In the genomic region with DNA sequence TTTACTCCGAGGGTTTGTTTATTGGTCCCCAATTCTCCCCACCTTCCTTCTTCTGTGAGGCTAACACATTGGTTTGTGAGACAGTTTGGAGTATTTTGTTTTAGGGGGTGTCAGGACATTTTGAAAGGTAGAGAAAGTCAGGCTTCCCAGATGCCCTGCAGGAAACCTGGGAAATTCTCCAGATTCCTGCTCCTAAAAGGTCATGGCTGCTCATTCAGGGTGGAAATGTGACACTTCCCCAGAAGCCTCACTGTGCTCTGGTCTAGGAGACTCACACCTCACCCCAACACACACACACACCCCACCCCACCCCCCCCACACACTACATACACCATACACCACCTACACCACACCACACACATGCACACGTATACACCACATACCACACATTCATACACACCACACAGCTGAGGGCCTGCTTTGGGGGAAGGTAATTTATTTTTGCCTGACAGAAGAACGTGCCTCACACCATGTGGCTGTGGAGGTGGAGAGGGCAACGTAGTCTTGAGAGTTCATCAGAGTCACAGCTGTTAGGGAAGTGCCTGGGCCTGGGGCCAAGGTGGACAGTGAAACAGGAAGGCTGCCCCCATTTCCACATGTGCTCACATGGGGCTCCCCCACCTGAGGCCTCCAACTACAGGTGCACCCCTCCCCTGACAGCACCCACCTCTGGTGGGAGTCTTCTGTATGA, we compare ENCODE assay signal across 8 cellular contexts. TPM values are rescaled to one million over a fixed set of nuclear protein-coding genes. Genes with fewer than 3 reads are reported as not detected.
DNase-seq lines count a peak whose midpoint lies in the region; ATAC-seq and TF ChIP-seq lines count a peak whose summit lies in the region.

No MANE protein-coding gene starts in this region.

- H3K36me3 ChIP-seq in MG63: no peaks in the 10 kb centered on the region
- H3K36me3 ChIP-seq in brain microvascular endothelial cell (replicated peaks): no peaks in the 10 kb centered on the region

- TF ChIP-seq CTCF in brain microvascular endothelial cell (IDR thresholded peaks at IDR 0.05; ENCODE audit: low read depth, low read length, missing control alignments): no peak

- H3K4me3 ChIP-seq in MG63 (no peak overlapping the region), brain microvascular endothelial cell (ENCODE audit: low read depth, low read length) (no peak overlapping the region)

- H3K9me3 ChIP-seq in MG63: no peaks in the 10 kb centered on the region

- no peak overlapping the region for H3K27ac ChIP-seq in brain microvascular endothelial cell

- ATAC-seq in GM18858 (IDR thresholded peaks at IDR 0.05; ENCODE audit: unreplicated experiment) (peak; percentile 57), HG02981 (IDR thresholded peaks at IDR 0.05; ENCODE audit: unreplicated experiment) (peak; percentile 52)

- DNase-seq in SKM-1 (lab: John Stamatoyannopoulos, UW; ENCODE audit: unreplicated experiment) (peak; percentile 31), islet precursor cell (peak; percentile 68), MG63 (no peak), NCI-H187 treated with DMSO at 0.1 percent for 48 hours (lab: John Stamatoyannopoulos, UW) (no peak), AG20443 (ENCODE audit: low spot score) (no peak), brain microvascular endothelial cell (no peak)

- no peaks in the 10 kb centered on the region for H3K27me3 ChIP-seq in MG63
- no peaks in the 10 kb centered on the region for H3K27me3 ChIP-seq in brain microvascular endothelial cell (replicated peaks)

- in situ Hi-C loops in brain microvascular endothelial cell (cut with HindIII; ENCODE audit: low pct_ligation_motif_present, low sequenced_read_pairs): no loop called here

RNA-seq across cellular contexts. Expression of a gene that starts 40.4 kb away (rescaled TPM):
- total RNA-seq in MG63 (2014; rRNA removed; shearing (Covaris generic); ENCODE audit: low replicate concordance): 6.5 and 9.3 TPM in 2 replicates

Comparison
In these comparisons a context has a peak if more than half of its experiments do, and no peak if none do; other contexts are left out.
1. DNase-seq: peak in SKM-1 (single experiment) and islet precursor cell (single experiment); none in MG63 (single experiment), NCI-H187 treated with DMSO at 0.1 percent for 48 hours (single experiment), AG20443 (single experiment) and brain microvascular endothelial cell (single experiment).